8 cellular contexts compared by ENCODE assay signal in genomic region chr2:37156071-37156856, GRCh38. TPM values are rescaled to one million over a fixed set of nuclear protein-coding genes. Genes with fewer than 3 reads are reported as not detected.
A peak's percentile ranks its signal among the peaks of the same experiment; 100 is the strongest.
DNase-seq lines count a peak whose midpoint lies in the region; ATAC-seq and TF ChIP-seq lines count a peak whose summit lies in the region.

No MANE protein-coding gene starts in this region.

- ATAC-seq in GM18499 (IDR thresholded peaks at IDR 0.05; ENCODE audit: insufficient read depth, unreplicated experiment) (peak; percentile 10), HG03039 (IDR thresholded peaks at IDR 0.05; ENCODE audit: unreplicated experiment) (peak; percentile 24), Right ventricle myocardium superior (ENCODE audit: poor library complexity) (peak; percentile 57), aorta (ENCODE audit: low FRiP score) (peak; percentile 72)

- H3K4me3 ChIP-seq in AG04450 (ENCODE audit: low read depth, low read length) (peak overlapping the region; percentile 87), NT2/D1 (ENCODE audit: insufficient read length, low read depth) (peak overlapping the region; percentile 60), ovary (peak overlapping the region; percentile 97), aorta (ENCODE audit: low read length in 2 of 2) (peak overlapping the region; percentile 92 to 100)

- no peak for DNase-seq in AG04450 (ENCODE audit: low read depth, low spot score)
- DNase-seq in NT2/D1 (ENCODE audit: low read depth, low spot score) = no peak
- DNase-seq in Right ventricle myocardium superior = peak; percentile 55
- peak; percentile 42 to 56 (median 50) for DNase-seq in ovary
- DNase-seq in aorta = peak; percentile 70 to 81

- H3K36me3 Mint-ChIP-seq in activated naive CD8-positive, alpha-beta T cell = peaks cover 18% of the 10 kb centered on the region

- no peak for TF ChIP-seq CTCF in AG04450 (IDR thresholded peaks at IDR 0.05; ENCODE audit: low read depth, low read length)
- TF ChIP-seq CTCF in ovary (IDR thresholded peaks at IDR 0.05) = no peak

- WGBS in ovary, 3 donors = 0% methylated on average over 17 to 27 of the region's 27 CpGs
- WGBS in aorta, 2 donors = 0 to 1% methylated on average over 27 of the region's 27 CpGs

- TF ChIP-seq EP300 in ovary (IDR thresholded peaks at IDR 0.05) = no peak

- H3K9me3 ChIP-seq in AG04450 (ENCODE audit: control insufficient read depth, insufficient read depth, low read length) (peaks cover 8% of the 10 kb centered on the region; the same call in 1 of the 2 replicates), NT2/D1 (ENCODE audit: insufficient read depth, low read length) (no peaks in the 10 kb centered on the region), ovary (no peaks in the 10 kb centered on the region), aorta (ENCODE audit: control insufficient read depth, low read length) (no peaks in the 10 kb centered on the region)

- CTCF ChIA-PET in AG04450 (lab: Charles Lee) = interaction anchor here (2.2 kb wide), 1 partner anchor 12 kb away, joined by 9 read pairs; no protein-coding TSS in a partner anchor

- H3K27me3 Mint-ChIP-seq in activated naive CD8-positive, alpha-beta T cell = no peaks in the 10 kb centered on the region

- H3K27me3 ChIP-seq in AG04450 (ENCODE audit: control insufficient read depth, insufficient read depth, low read length) (no peaks in the 10 kb centered on the region), NT2/D1 (ENCODE audit: insufficient read depth, insufficient read length) (peaks cover 21% of the 10 kb centered on the region), ovary (no peaks in the 10 kb centered on the region), aorta (ENCODE audit: control insufficient read depth in 1 of 2, insufficient read depth in 2 of 2, low read length in 1 of 2) (no peaks in the 10 kb centered on the region)

- H3K27ac Mint-ChIP-seq in activated naive CD8-positive, alpha-beta T cell = peak overlapping the region; percentile 95

- intact Hi-C loops in Right ventricle myocardium superior (cut with DNase I) (no loop called here), ovary (cut with DNase I) (no loop called here), aorta (cut with DNase I) (no loop called here)

- peak overlapping the region; percentile 88 for H3K27ac ChIP-seq in AG04450 (ENCODE audit: low read depth, low read length)
- peak overlapping the region; percentile 71 to 86 for H3K27ac ChIP-seq in ovary
- H3K27ac ChIP-seq in aorta (ENCODE audit: low read depth in 1 of 2, low read length in 2 of 2) = peak overlapping the region in 1 of 2 donors; percentile 57

- H3K9me3 Mint-ChIP-seq in activated naive CD8-positive, alpha-beta T cell (ENCODE audit: low read depth) = peaks cover 11% of the 10 kb centered on the region

- no peaks in the 10 kb centered on the region for H3K36me3 ChIP-seq in NT2/D1 (ENCODE audit: insufficient read depth, insufficient read length, low read length)
- H3K36me3 ChIP-seq in ovary = no peaks in the 10 kb centered on the region
- H3K36me3 ChIP-seq in aorta (ENCODE audit: control insufficient read depth in 1 of 2, insufficient read depth in 2 of 2, low read length in 1 of 2) = no peaks in the 10 kb centered on the region

- peak overlapping the region; percentile 96 for H3K4me3 Mint-ChIP-seq in activated naive CD8-positive, alpha-beta T cell

- peak overlapping the region; percentile 76 for H3K9ac ChIP-seq in NT2/D1 (ENCODE audit: insufficient read length, low read depth)

- TF ChIP-seq POLR2A in ovary (IDR thresholded peaks at IDR 0.05) = no peak

- H3K4me1 ChIP-seq in NT2/D1 (ENCODE audit: insufficient read depth, insufficient read length) (no peaks in the 10 kb centered on the region), ovary (ENCODE audit: insufficient read depth) (peaks cover 6% of the 10 kb centered on the region), aorta (ENCODE audit: control insufficient read depth in 1 of 2, insufficient read depth in 2 of 2, low read length in 2 of 2) (no peaks in the 10 kb centered on the region)

- POLR2A ChIA-PET in AG04450 (lab: Yijun Ruan, JAX) = interaction anchor here (0.6 to 1.4 kb wide), 3 partner anchors 25 to 697 kb away, joined by 3 to 6 read pairs (median 3); no protein-coding TSS in a partner anchor

- peaks cover 54% of the 10 kb centered on the region for H3K4me1 Mint-ChIP-seq in activated naive CD8-positive, alpha-beta T cell (ENCODE audit: low read depth)

RNA-seq across cellular contexts. Expression of gene EIF2AK2, which starts 0.5 kb away (rescaled TPM):
- polyA plus RNA-seq in AG04450 (2011; rRNA removed) (24.2 and 36.5 TPM in 2 replicates), ovary (10 to 100 TPM; 12.0 to 39.4 TPM), aorta (1 to 10 TPM; 8.4 to 9.7 TPM)
- 21.5 and 38.3 TPM in 2 replicates for polyA minus RNA-seq in AG04450 (2011; rRNA and poly(A)+ RNA removed)
- total RNA-seq in Right ventricle myocardium superior (17.5 TPM), ovary (10 to 100 TPM; 18.8 to 63.2 (median 44.2) TPM), aorta (10 to 100 TPM; 47.1 to 49.5 TPM)

RNA-seq across cellular contexts. Expression of gene SULT6B1, which starts 32.2 kb away (rescaled TPM):
- not detected in 2 replicates for polyA plus RNA-seq in AG04450 (2011; rRNA removed)
- not detected in 2 replicates for polyA minus RNA-seq in AG04450 (2011; rRNA and poly(A)+ RNA removed)
- total RNA-seq in Right ventricle myocardium superior = not detected
- not detected for total RNA-seq in ovary
- polyA plus RNA-seq in ovary = not detected
- total RNA-seq in aorta = not detected
- polyA plus RNA-seq in aorta = not detected

RNA-seq across cellular contexts. Expression of gene CEBPZOS, which starts 40.0 kb away (rescaled TPM):
- polyA plus RNA-seq in AG04450 (2011; rRNA removed) (42.1 and 50.5 TPM in 2 replicates), ovary (10 to 100 TPM; 33.0 to 41.1 TPM), aorta (100 to 1,000 TPM in 1 of 2 donors, 10 to 100 TPM in 1; 29.3 to 138 TPM)
- 19.7 and 20.2 TPM in 2 replicates for polyA minus RNA-seq in AG04450 (2011; rRNA and poly(A)+ RNA removed)
- total RNA-seq in Right ventricle myocardium superior (57.8 TPM), ovary (10 to 100 TPM; 22.6 to 47.4 (median 44.8) TPM), aorta (10 to 100 TPM; 24.9 to 36.9 TPM)

Comparison
In these comparisons a context has a peak if more than half of its experiments do, and no peak if none do; other contexts are left out.
1. DNase-seq: peak in Right ventricle myocardium superior (single experiment), ovary (5 of 5) and aorta (2 of 2); none in AG04450 (single experiment) and NT2/D1 (single experiment).
2. ATAC-seq: peak in every context shown above with its lines; median percentile 72 in aorta; 57 in Right ventricle myocardium superior; 24 in HG03039; 10 in GM18499.
3. Peak in every context shown above with its lines, with median percentiles within 50 percentile points of each other: H3K4me3 ChIP-seq.